ENCODE assay signal across 12 cellular contexts in genomic region chr7:919924-920341, GRCh38. TPM values are rescaled to one million over a fixed set of nuclear protein-coding genes. Genes with fewer than 3 reads are reported as not detected.
DNase-seq lines count a peak whose midpoint lies in the region; ATAC-seq and TF ChIP-seq lines count a peak whose summit lies in the region.
"Had no signal": no experiment of that assay in that cellular context is flagged by ENCODE, and none has a peak within 500 bp of the region (broad histone marks: within the 10 kb centered on the region; RNA-seq: fewer than 3 reads in every experiment).

No MANE protein-coding gene starts in this region.

- H3K4me3 ChIP-seq in CD8-positive, alpha-beta memory T cell (ENCODE audit: low read length): no peak overlapping the region
- H3K4me3 ChIP-seq in RWPE2 (ENCODE audit: severe bottlenecking): no peak overlapping the region

- peak in 3 of 5 donors; percentile 0 to 47 (median 0) for DNase-seq in CD8-positive, alpha-beta memory T cell
- DNase-seq in RWPE2 (ENCODE audit: low spot score): peak; percentile 54
- DNase-seq in left cardiac atrium: peak; percentile 18
- peak; percentile 2 to 78 (median 14) for DNase-seq in posterior cingulate gyrus
- no peak for DNase-seq in HuH-7 (ENCODE audit: low spot score)
- DNase-seq in RPMI8226: no peak
- DNase-seq: CD4-positive, CD25-positive, alpha-beta regulatory T cell; dermis blood vessel endothelial cell; occipital lobe; SK-N-SH had no signal

- H3K27me3 Mint-ChIP-seq in CD8-positive, alpha-beta memory T cell: no peaks in the 10 kb centered on the region
- H3K27me3 Mint-ChIP-seq: CD4-positive, CD25-positive, alpha-beta regulatory T cell had no signal

- H3K27ac ChIP-seq in CD8-positive, alpha-beta memory T cell (ENCODE audit: low read depth, low read length): no peak overlapping the region
- H3K27ac ChIP-seq in RWPE2 (ENCODE audit: poor library complexity, severe bottlenecking): no peak overlapping the region

- peaks cover 32% of the 10 kb centered on the region for H3K4me1 ChIP-seq in CD8-positive, alpha-beta memory T cell (ENCODE audit: insufficient read depth, low read length)
- H3K4me1 ChIP-seq in RWPE2 (ENCODE audit: insufficient read depth, poor library complexity, severe bottlenecking): peaks cover 7% of the 10 kb centered on the region

- no peaks in the 10 kb centered on the region for H3K9me3 Mint-ChIP-seq in CD8-positive, alpha-beta memory T cell
- H3K9me3 Mint-ChIP-seq: CD4-positive, CD25-positive, alpha-beta regulatory T cell; memory B cell had no signal

- H3K36me3 Mint-ChIP-seq in CD8-positive, alpha-beta memory T cell: peaks cover 0 to 1% (median 0%) of the 10 kb centered on the region in 3 donors
- H3K36me3 Mint-ChIP-seq: CD4-positive, CD25-positive, alpha-beta regulatory T cell had no signal

- ATAC-seq in RWPE2 (ENCODE audit: low read depth) (no peak), left cardiac atrium (no peak), HG03097 (IDR thresholded peaks at IDR 0.05; ENCODE audit: low FRiP score, unreplicated experiment) (no peak)

- POLR2A ChIA-PET in CD8-positive, alpha-beta memory T cell (lab: Charles Lee): no interaction called here

- CTCF ChIA-PET in CD8-positive, alpha-beta memory T cell (lab: Charles Lee): no interaction called here

- H3K27ac Mint-ChIP-seq in CD8-positive, alpha-beta memory T cell: peak overlapping the region in 2 of 8 donors; percentile 41 to 82

- TF ChIP-seq CTCF in RWPE2 (IDR thresholded peaks at IDR 0.05; ENCODE audit: poor library complexity, severe bottlenecking): no peak

- H3K9me3 ChIP-seq in CD8-positive, alpha-beta memory T cell (ENCODE audit: low read length): no peaks in the 10 kb centered on the region
- H3K9me3 ChIP-seq in RWPE2 (ENCODE audit: severe bottlenecking): no peaks in the 10 kb centered on the region
- H3K9me3 ChIP-seq: SK-N-SH had no signal

- H3K27me3 ChIP-seq in CD8-positive, alpha-beta memory T cell (ENCODE audit: insufficient read depth, low read length, poor library complexity, severe bottlenecking): no peaks in the 10 kb centered on the region
- no peaks in the 10 kb centered on the region for H3K27me3 ChIP-seq in RWPE2 (ENCODE audit: insufficient read depth, poor library complexity, severe bottlenecking)

- intact Hi-C loops in left cardiac atrium (cut with DNase I) (no loop called here), posterior cingulate gyrus (cut with DNase I) (no loop called here)

- no peaks in the 10 kb centered on the region for H3K36me3 ChIP-seq in CD8-positive, alpha-beta memory T cell (ENCODE audit: insufficient read depth, low read length)
- no peaks in the 10 kb centered on the region for H3K36me3 ChIP-seq in RWPE2 (ENCODE audit: low read depth)

- no peak overlapping the region for H3K4me3 Mint-ChIP-seq in CD8-positive, alpha-beta memory T cell

- peaks cover 24 to 56% (median 29%) of the 10 kb centered on the region in 3 donors for H3K4me1 Mint-ChIP-seq in CD8-positive, alpha-beta memory T cell

RNA-seq across cellular contexts. Expression of gene ADAP1, which starts 34.5 kb away (rescaled TPM):
- 10 to 100 TPM; 67.7 to 77.3 TPM for total RNA-seq in CD8-positive, alpha-beta memory T cell
- 37.7 TPM for polyA plus RNA-seq in CD8-positive, alpha-beta memory T cell
- total RNA-seq in left cardiac atrium: 1 to 10 TPM; 6.9 to 8.2 TPM

RNA-seq across cellular contexts. Expression of gene GET4, which starts 43.6 kb away (rescaled TPM):
- total RNA-seq in CD8-positive, alpha-beta memory T cell: 10 to 100 TPM; 39.9 to 44.9 TPM
- 33.6 TPM for polyA plus RNA-seq in CD8-positive, alpha-beta memory T cell
- total RNA-seq in left cardiac atrium: 10 to 100 TPM; 17.8 to 28.3 TPM

RNA-seq across cellular contexts. Expression of gene COX19, which starts 55.4 kb away (rescaled TPM):
- total RNA-seq in CD8-positive, alpha-beta memory T cell: 10 to 100 TPM; 18.9 to 21.3 TPM
- polyA plus RNA-seq in CD8-positive, alpha-beta memory T cell: 25.9 TPM
- 1 to 10 TPM; 6.6 to 8.5 TPM for total RNA-seq in left cardiac atrium

Comparison
In these comparisons a context has a peak if more than half of its experiments do, and no peak if none do; other contexts are left out.
1. DNase-seq: peak in CD8-positive, alpha-beta memory T cell (3 of 5), RWPE2 (single experiment), left cardiac atrium (single experiment) and posterior cingulate gyrus (10 of 10); none in HuH-7 (single experiment) and RPMI8226 (single experiment).
2. RNA of gene ADAP1, which starts 34.5 kb away (total RNA-seq): 67.7 to 77.3 TPM in CD8-positive, alpha-beta memory T cell; 6.9 to 8.2 TPM in left cardiac atrium; every median in the first group is over 4 times any median in the second.